ENCODE assay signal across 8 cellular contexts in the genomic region with DNA sequence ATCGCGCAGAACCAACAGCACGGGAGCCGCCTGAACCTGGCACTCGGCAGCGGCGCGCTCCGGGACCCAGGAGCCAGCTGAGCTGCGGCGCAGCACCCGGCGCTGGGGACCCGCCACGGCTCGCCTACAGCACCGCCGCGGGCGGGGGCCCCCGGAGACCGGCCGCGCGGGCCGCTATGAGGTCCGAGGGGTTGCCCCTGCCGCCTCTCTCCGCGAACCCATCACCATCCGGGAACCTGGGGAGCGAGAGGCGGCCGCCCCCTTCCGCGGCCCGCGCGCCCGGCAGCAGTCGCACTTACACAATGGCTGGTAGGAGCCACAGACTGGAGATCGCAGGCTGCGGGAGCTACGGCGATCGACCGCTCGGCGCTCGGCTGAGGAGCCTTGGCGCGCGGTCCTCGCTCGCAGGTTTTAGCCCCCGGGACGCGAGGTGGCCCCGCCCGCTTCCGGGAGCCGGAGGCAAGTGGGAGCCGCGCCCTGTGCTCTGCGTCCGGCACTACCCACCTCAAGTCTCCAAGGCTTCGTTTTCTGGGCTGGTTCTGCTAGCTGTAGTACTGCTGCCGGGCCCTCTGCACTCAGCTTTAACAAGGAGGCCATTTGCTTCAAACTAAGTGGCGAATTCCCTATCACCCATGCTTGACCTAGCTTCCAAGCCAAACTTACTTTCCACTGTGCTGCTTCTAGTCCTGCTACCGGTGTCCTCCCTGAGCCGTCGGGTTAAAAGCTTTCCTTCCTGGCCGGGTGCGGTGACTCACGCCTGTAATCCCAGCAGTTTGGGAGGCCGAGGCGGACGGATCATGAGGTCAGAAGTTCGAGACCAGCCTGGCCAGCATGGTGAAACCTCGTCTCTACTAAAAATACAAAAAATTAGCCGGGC. TPM values are rescaled to one million over a fixed set of nuclear protein-coding genes. Genes with fewer than 3 reads are reported as not detected.
DNase-seq lines count a peak whose midpoint lies in the region; ATAC-seq, FAIRE-seq and TF ChIP-seq lines count a peak whose summit lies in the region.

Gene TPK1, minus strand, starts transcription at position 386 of the 877 bp plus-strand sequence. CDS start 451 bp downstream, outside the sequence.

- H3K9me3 Mint-ChIP-seq in WTC11: peaks cover 12% of the 10 kb centered on the region; the same call in 1 of the 2 replicates

- H3K36me3 Mint-ChIP-seq in WTC11: no peaks in the 10 kb centered on the region

- peak within 1 kb of the TSS; percentile 94 for H3K4me3 Mint-ChIP-seq in WTC11

- H3K36me3 ChIP-seq in bronchial epithelial cell (ENCODE audit: control insufficient read depth, insufficient read depth, low read length): no peaks in the 10 kb centered on the region
- no peaks in the 10 kb centered on the region for H3K36me3 ChIP-seq in small intestine (ENCODE audit: control insufficient read depth in 2 of 2, insufficient read depth in 2 of 2, low read length in 2 of 2)

- H3K27ac ChIP-seq in small intestine (ENCODE audit: low read depth in 1 of 2, low read length in 1 of 2): peak within 1 kb of the TSS; percentile 91 to 96

- CTCF ChIA-PET in WTC11 (lab: Charles Lee): interaction anchor here (0.6 to 1.0 kb wide), 2 partner anchors 14 to 97 kb away, joined by 4 to 6 read pairs; no protein-coding TSS in a partner anchor

- peak within 1 kb of the TSS; percentile 91 for H3K27ac Mint-ChIP-seq in WTC11

- DNase-seq in ACHN (peak; percentile 98), NCI-H2196 (lab: John Stamatoyannopoulos, UW; ENCODE audit: unreplicated experiment) (peak; percentile 85), WTC11 (ENCODE audit: low spot score) (peak; percentile 87), bronchial epithelial cell (ENCODE audit: low read depth) (peak; percentile 81), iPS-NIHi11 (ENCODE audit: low spot score) (peak; percentile 95), small intestine (peak; percentile 95)

- peaks cover 6% of the 10 kb centered on the region for H3K4me1 Mint-ChIP-seq in WTC11

- H3K4me3 ChIP-seq in bronchial epithelial cell (ENCODE audit: low read depth, low read length): peak within 1 kb of the TSS; percentile 49
- peak within 1 kb of the TSS; percentile 55 to 92 for H3K4me3 ChIP-seq in small intestine (ENCODE audit: low read depth in 1 of 2, low read length in 2 of 2)

- H3K4me1 ChIP-seq in small intestine (ENCODE audit: control insufficient read depth in 2 of 2, insufficient read depth in 1 of 2, low read depth in 1 of 2, low read length in 1 of 2): peaks cover 0 to 4% of the 10 kb centered on the region in 2 donors

- peaks cover 11% of the 10 kb centered on the region for H3K27me3 Mint-ChIP-seq in WTC11 (ENCODE audit: low read depth)

- FAIRE-seq in bronchial epithelial cell (lab: Jason Lieb, UNC) (no peak), small intestine (lab: Jason Lieb, UNC) (no peak)

- H3K27me3 ChIP-seq in bronchial epithelial cell (ENCODE audit: control insufficient read depth, insufficient read depth, low read length): no peaks in the 10 kb centered on the region
- no peaks in the 10 kb centered on the region for H3K27me3 ChIP-seq in small intestine (ENCODE audit: control insufficient read depth in 2 of 2, insufficient read depth in 2 of 2, low read length in 2 of 2)

- in situ Hi-C loops in ACHN (cut with HindIII; ENCODE audit: low pct_ligation_motif_present, low pct_unique_long_range_greater_than_20kb, low sequenced_read_pairs): no loop called here

- TF ChIP-seq CTCF in WTC11 (IDR thresholded peaks at IDR 0.05): no peak
- TF ChIP-seq CTCF in bronchial epithelial cell (IDR thresholded peaks at IDR 0.05; ENCODE audit: insufficient read depth, low read length, severe bottlenecking): no peak

- H3K9me3 ChIP-seq in small intestine (ENCODE audit: control insufficient read depth, low read depth): peaks cover 2% of the 10 kb centered on the region

- ATAC-seq in GM18867 (IDR thresholded peaks at IDR 0.05; ENCODE audit: unreplicated experiment) (peak; percentile 88), HG03097 (IDR thresholded peaks at IDR 0.05; ENCODE audit: low FRiP score, unreplicated experiment) (peak; percentile 96), WTC11 (peak; percentile 93)

- POLR2A ChIA-PET in WTC11 (lab: Charles Lee): interaction anchor here (0.5 to 1.0 kb wide), 4 partner anchors 10 to 735 kb away, joined by 3 to 5 read pairs (median 3); no protein-coding TSS in a partner anchor

- 3 to 6% (median 4%) methylated on average over 70 to 81 of the region's 81 CpGs for WGBS in small intestine, 3 donors

TF ChIP-seq in WTC11, 78 proteins besides CTCF, POLR2A, EP300 and RAD21 (continues in another document):
- TF ChIP-seq CREM (CRISPR knock-in tag; IDR thresholded peaks at IDR 0.05) (0 out of 2 replicates have a peak, but pooled peaks have one; percentile 55), TEAD1 (CRISPR knock-in tag; IDR thresholded peaks at IDR 0.05) (peak; percentile 91; the same call in 1 of the 2 replicates), ZBTB21 (CRISPR knock-in tag; IDR thresholded peaks at IDR 0.05; ENCODE audit: borderline replicate concordance) (no peak), FOXP1 (CRISPR knock-in tag; IDR thresholded peaks at IDR 0.05; ENCODE audit: borderline replicate concordance) (peak; percentile 80), RELA (CRISPR knock-in tag; IDR thresholded peaks at IDR 0.05; ENCODE audit: borderline replicate concordance) (no peak), ATF3 (CRISPR knock-in tag; conservative IDR thresholded peaks at IDR 0.05) (no peak), USF2 (CRISPR knock-in tag; IDR thresholded peaks at IDR 0.05) (no peak), ZBTB43 (CRISPR knock-in tag; IDR thresholded peaks at IDR 0.05) (peak; percentile 76; the same call in 1 of the 2 replicates), CREB1 (CRISPR knock-in tag; IDR thresholded peaks at IDR 0.05) (no peak), ATF6 (CRISPR knock-in tag; IDR thresholded peaks at IDR 0.05) (no peak)
- TF ChIP-seq, protein P1, sequence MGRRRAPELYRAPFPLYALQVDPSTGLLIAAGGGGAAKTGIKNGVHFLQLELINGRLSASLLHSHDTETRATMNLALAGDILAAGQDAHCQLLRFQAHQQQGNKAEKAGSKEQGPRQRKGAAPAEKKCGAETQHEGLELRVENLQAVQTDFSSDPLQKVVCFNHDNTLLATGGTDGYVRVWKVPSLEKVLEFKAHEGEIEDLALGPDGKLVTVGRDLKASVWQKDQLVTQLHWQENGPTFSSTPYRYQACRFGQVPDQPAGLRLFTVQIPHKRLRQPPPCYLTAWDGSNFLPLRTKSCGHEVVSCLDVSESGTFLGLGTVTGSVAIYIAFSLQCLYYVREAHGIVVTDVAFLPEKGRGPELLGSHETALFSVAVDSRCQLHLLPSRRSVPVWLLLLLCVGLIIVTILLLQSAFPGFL (CRISPR knock-in tag; IDR thresholded peaks at IDR 0.05; ENCODE audit: borderline replicate concordance): no peak

RNA-seq across cellular contexts. Expression of gene TPK1, which starts in this region (rescaled TPM):
- total RNA-seq in WTC11 (2021): 2.7 to 3.6 TPM (median 2.7 TPM) in 3 replicates
- 2.4 and 3.1 TPM in 2 replicates for total RNA-seq in bronchial epithelial cell
- 10 to 100 TPM; 10.9 to 21.9 (median 19.7) TPM for polyA plus RNA-seq in small intestine

Comparison
In these comparisons a context has a peak if more than half of its experiments do, and no peak if none do; other contexts are left out.
1. Peak in every context shown above with its lines: DNase-seq, ATAC-seq, H3K4me3 ChIP-seq and H3K27ac ChIP-seq.